Comparison of ENCODE assay signal across 8 cellular contexts in the genomic region with DNA sequence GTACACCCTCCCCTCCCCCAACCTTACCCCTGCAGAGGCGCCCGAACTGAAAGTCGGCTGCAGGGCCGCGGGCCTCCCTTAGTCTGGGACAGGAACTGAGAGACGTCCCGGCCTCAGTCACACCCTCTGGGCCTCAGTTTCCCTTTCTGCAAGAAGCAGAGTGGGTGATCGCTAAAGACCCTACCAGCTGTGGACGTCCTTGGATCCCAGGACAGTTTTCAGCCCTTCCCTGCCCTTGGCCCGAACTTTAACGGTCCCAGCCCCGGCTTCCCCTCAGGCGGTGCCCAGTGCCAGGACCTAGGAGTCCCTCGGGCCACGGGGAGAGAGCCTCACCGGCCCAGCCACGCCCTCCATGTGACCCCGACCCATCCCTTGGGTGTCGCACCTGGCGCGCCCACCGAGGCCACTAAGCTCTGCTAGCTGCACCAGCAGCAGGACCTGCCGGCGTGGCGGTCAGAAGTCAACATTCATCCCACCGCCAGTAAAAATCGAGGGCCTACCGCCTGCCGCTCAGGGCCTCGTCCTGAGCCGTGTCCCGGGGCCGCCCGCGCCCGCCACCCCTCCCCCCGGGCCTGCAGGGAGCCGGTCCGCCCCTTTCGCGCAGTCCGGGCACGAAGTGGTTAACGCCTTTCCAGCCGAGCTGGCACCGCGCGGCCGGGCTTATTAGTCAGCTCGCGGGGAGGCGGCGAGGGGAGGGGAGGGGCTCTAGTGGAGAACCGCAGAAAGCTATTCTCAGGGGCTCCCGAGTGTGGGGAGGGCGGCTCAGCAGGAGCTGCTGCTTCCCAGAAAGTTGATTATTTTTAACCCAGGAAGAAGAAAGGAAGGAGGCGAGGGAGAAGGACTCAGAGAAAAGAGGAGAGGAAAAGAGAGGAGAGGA.
A peak's percentile ranks its signal among the peaks of the same experiment; 100 is the strongest.
DNase-seq lines count a peak whose midpoint lies in the region; ATAC-seq and TF ChIP-seq lines count a peak whose summit lies in the region.

No MANE protein-coding gene starts in this region.

- peaks cover 2% of the 10 kb centered on the region for H3K27me3 Mint-ChIP-seq in dendritic cell treated with granulocyte-macrophage colony-stimulating factor and Interleukin-4, amounts not matched to agents 40 ng/mL and 50 ng/mL, for 4 days

- peak overlapping the region; percentile 86 for H3K27ac Mint-ChIP-seq in dendritic cell treated with granulocyte-macrophage colony-stimulating factor and Interleukin-4, amounts not matched to agents 40 ng/mL and 50 ng/mL, for 4 days

- peak; percentile 91 for DNase-seq in NCI-H2081 (lab: John Stamatoyannopoulos, UW)
- no peak for DNase-seq in NCI-H2081 treated with DMSO at 0.1 percent for 48 hours (lab: John Stamatoyannopoulos, UW)
- peak; percentile 94 for DNase-seq in NCI-H510A treated with DMSO at 0.1 percent for 48 hours (lab: John Stamatoyannopoulos, UW)
- DNase-seq in activated CD4-positive, alpha-beta T cell treated with anti-CD3 and anti-CD28 coated beads, Interleukin-2, amount 50 U/mL, for 48 hours: peak; percentile 85 to 87
- peak; percentile 94 to 98 for DNase-seq in left lung
- DNase-seq in stimulated activated CD4-positive, alpha-beta T cell treated with anti-CD3 and anti-CD28 coated beads, Interleukin-1b, Interleukin-23, amount 100 ng/mL, for 24 hours (ENCODE audit: low read depth in 4 of 4, low spot score in 1 of 4): peak; percentile 75 to 83 (median 80)

- peak overlapping the region; percentile 97 for H3K4me3 Mint-ChIP-seq in dendritic cell treated with granulocyte-macrophage colony-stimulating factor and Interleukin-4, amounts not matched to agents 40 ng/mL and 50 ng/mL, for 4 days

- H3K36me3 Mint-ChIP-seq in dendritic cell treated with granulocyte-macrophage colony-stimulating factor and Interleukin-4, amounts not matched to agents 40 ng/mL and 50 ng/mL, for 4 days (ENCODE audit: low read depth): peaks cover 80% of the 10 kb centered on the region

- no peaks in the 10 kb centered on the region for H3K9me3 Mint-ChIP-seq in dendritic cell treated with granulocyte-macrophage colony-stimulating factor and Interleukin-4, amounts not matched to agents 40 ng/mL and 50 ng/mL, for 4 days

- H3K4me1 ChIP-seq in left lung: peaks cover 35 to 68% of the 10 kb centered on the region in 2 donors

- H3K4me1 Mint-ChIP-seq in dendritic cell treated with granulocyte-macrophage colony-stimulating factor and Interleukin-4, amounts not matched to agents 40 ng/mL and 50 ng/mL, for 4 days (ENCODE audit: low read depth): peaks cover 75% of the 10 kb centered on the region

- H3K27ac ChIP-seq in left lung: peak overlapping the region; percentile 94 to 99

- TF ChIP-seq CTCF in left lung (IDR thresholded peaks at IDR 0.05): no peak

- peaks cover 0 to 31% of the 10 kb centered on the region in 2 donors for H3K36me3 ChIP-seq in left lung

- H3K27me3 ChIP-seq in left lung: no peaks in the 10 kb centered on the region

- no peaks in the 10 kb centered on the region for H3K9me3 ChIP-seq in left lung

- ATAC-seq in left lung: peak; percentile 76
- no peak for ATAC-seq in HG02798 (IDR thresholded peaks at IDR 0.05; ENCODE audit: poor library complexity, unreplicated experiment)

- H3K4me3 ChIP-seq in left lung: peak overlapping the region; percentile 47 to 59

- intact Hi-C loops in dendritic cell treated with granulocyte-macrophage colony-stimulating factor and Interleukin-4, amounts not matched to agents 40 ng/mL and 50 ng/mL, for 4 days (cut with micrococcal nuclease): loop anchor here (1.0 to 10.0 kb wide), 3 partner anchors 36 to 319 kb away; a partner anchor contains a TSS
- intact Hi-C loops in left lung (cut with DNase I): loop anchor here in 1 of 2 donors (5.0 kb wide), 1 partner anchor 111 kb away; no protein-coding TSS in a partner anchor
